8 cellular contexts compared by ENCODE assay signal in genomic region chr18:26548144-26549102, GRCh38.
DNase-seq lines count a peak whose midpoint lies in the region; ATAC-seq and TF ChIP-seq lines count a peak whose summit lies in the region.

KCTD1 (minus strand) TSS chr18:26548553; CDS start chr18:26548536, 17 bp downstream.

- peak; percentile 32 for ATAC-seq in GM19467 (IDR thresholded peaks at IDR 0.05; ENCODE audit: unreplicated experiment)

- no peak for TF ChIP-seq CTCF in epithelial cell of esophagus (IDR thresholded peaks at IDR 0.05; ENCODE audit: insufficient read depth, low read depth, low read length, missing control alignments)

- DNase-seq in CMK (ENCODE audit: low read depth) (peak; percentile 29), HS-5 (ENCODE audit: low read depth) (peak; percentile 34), NOMO-1 (lab: John Stamatoyannopoulos, UW; ENCODE audit: unreplicated experiment in 2 of 2) (peak; percentile 83), epithelial cell of esophagus (ENCODE audit: low read depth) (peak; percentile 85), middle frontal gyrus (ENCODE audit: extremely low spot score, low spot score) (peak; percentile 27)
- DNase-seq in activated CD8-positive, alpha-beta memory T cell treated with anti-CD3 and anti-CD28 coated beads, Interleukin-2, amount 50 U/mL, for 4 hours: peak; percentile 55
- DNase-seq in stimulated activated CD8-positive, alpha-beta memory T cell treated with anti-CD3 and anti-CD28 coated beads, Interleukin-2, amount 100 ng/mL, for 48 hours (ENCODE audit: low read depth in 2 of 2): peak; percentile 54 to 55

- H3K4me3 ChIP-seq in epithelial cell of esophagus (ENCODE audit: low read length): peak within 1 kb of the TSS; percentile 63

Comparison
In these comparisons a context has a peak if more than half of its experiments do, and no peak if none do; other contexts are left out.
1. Peak in every context shown above with its lines: DNase-seq, ATAC-seq and H3K4me3 ChIP-seq.
2. DNase-seq: peak in every context shown above with its lines; median percentile 85 in epithelial cell of esophagus; 83 in NOMO-1; 55 in activated CD8-positive, alpha-beta memory T cell treated with anti-CD3 and anti-CD28 coated beads, Interleukin-2, amount 50 U/mL, for 4 hours; 54 in stimulated activated CD8-positive, alpha-beta memory T cell treated with anti-CD3 and anti-CD28 coated beads, Interleukin-2, amount 100 ng/mL, for 48 hours; 34 in HS-5; 29 in CMK; 27 in middle frontal gyrus.